ENCODE assay signal across 16 cellular contexts in genomic region chr7:51213618-51214017, GRCh38.
"Had no signal": no experiment of that assay in that cellular context is flagged by ENCODE, and none has a peak within 500 bp of the region (broad histone marks: within the 10 kb centered on the region; RNA-seq: fewer than 3 reads in every experiment).

No MANE protein-coding gene starts in this region.

- H3K27ac ChIP-seq: body of pancreas, gastroesophageal sphincter, right atrium auricular region, upper lobe of left lung had no signal

- H3K27me3 Mint-ChIP-seq: activated CD4-positive, alpha-beta memory T cell treated with anti-CD3 and anti-CD28 coated beads, Interleukin-2, amount 10 ng/mL, durations not matched to agents 7 days and 5 days; stimulated activated memory B cell treated with anti-CD40 and anti-IgM and Interleukin-4, amounts not matched to agents 10 μg/mL and 1 μg/mL and 100 μg/mL, for 72 hours had no signal

- H3K9me3 Mint-ChIP-seq: activated CD4-positive, alpha-beta memory T cell treated with anti-CD3 and anti-CD28 coated beads, Interleukin-2, amount 10 ng/mL, durations not matched to agents 7 days and 5 days; activated naive CD4-positive, alpha-beta T cell treated with anti-CD3 and anti-CD28 coated beads for 36 hours; stimulated activated memory B cell treated with anti-CD40 and anti-IgM and Interleukin-4, amounts not matched to agents 10 μg/mL and 1 μg/mL and 100 μg/mL, for 72 hours; T-helper 2 cell treated with Interferon-gamma antibody and Interleukin-4, amounts not matched to agents 5 μg/mL and 100 μg/mL, for 36 hours had no signal

- H3K27ac Mint-ChIP-seq: activated CD4-positive, alpha-beta memory T cell treated with anti-CD3 and anti-CD28 coated beads, Interleukin-2, amount 10 ng/mL, durations not matched to agents 7 days and 5 days; activated naive CD4-positive, alpha-beta T cell treated with anti-CD3 and anti-CD28 coated beads for 36 hours; stimulated activated memory B cell treated with anti-CD40 and anti-IgM and Interleukin-4, amounts not matched to agents 10 μg/mL and 1 μg/mL and 100 μg/mL, for 72 hours; T-helper 2 cell treated with Interferon-gamma antibody and Interleukin-4, amounts not matched to agents 5 μg/mL and 100 μg/mL, for 36 hours had no signal

- ATAC-seq: body of pancreas, gastroesophageal sphincter had no signal

- DNase-seq: activated CD4-positive, alpha-beta memory T cell treated with anti-CD3 and anti-CD28 coated beads, Interleukin-2, amount 10 ng/mL, durations not matched to agents 7 days and 5 days; activated CD4-positive, CD25-positive, alpha-beta regulatory T cell treated with anti-CD3 and anti-CD28 coated beads, Interleukin-2, amount 50 U/mL, for 72 hours; activated CD8-positive, alpha-beta memory T cell treated with anti-CD3 and anti-CD28 coated beads, Interleukin-2, amount 50 U/mL, for 48 hours; activated naive CD4-positive, alpha-beta T cell treated with anti-CD3 and anti-CD28 coated beads for 36 hours; amniotic stem cell; body of pancreas; central memory CD4-positive, alpha-beta T cell; effector memory CD4-positive, alpha-beta T cell; kidney glomerular epithelial cell; small intestine; SW 1271; upper lobe of left lung had no signal

- H3K36me3 Mint-ChIP-seq: stimulated activated memory B cell treated with anti-CD40 and anti-IgM and Interleukin-4, amounts not matched to agents 10 μg/mL and 1 μg/mL and 100 μg/mL, for 72 hours had no signal

- H3K4me1 Mint-ChIP-seq: stimulated activated memory B cell treated with anti-CD40 and anti-IgM and Interleukin-4, amounts not matched to agents 10 μg/mL and 1 μg/mL and 100 μg/mL, for 72 hours had no signal

- H3K4me3 Mint-ChIP-seq: activated CD4-positive, alpha-beta memory T cell treated with anti-CD3 and anti-CD28 coated beads, Interleukin-2, amount 10 ng/mL, durations not matched to agents 7 days and 5 days; activated naive CD4-positive, alpha-beta T cell treated with anti-CD3 and anti-CD28 coated beads for 36 hours; stimulated activated memory B cell treated with anti-CD40 and anti-IgM and Interleukin-4, amounts not matched to agents 10 μg/mL and 1 μg/mL and 100 μg/mL, for 72 hours; T-helper 2 cell treated with Interferon-gamma antibody and Interleukin-4, amounts not matched to agents 5 μg/mL and 100 μg/mL, for 36 hours had no signal
